In the genomic region with DNA sequence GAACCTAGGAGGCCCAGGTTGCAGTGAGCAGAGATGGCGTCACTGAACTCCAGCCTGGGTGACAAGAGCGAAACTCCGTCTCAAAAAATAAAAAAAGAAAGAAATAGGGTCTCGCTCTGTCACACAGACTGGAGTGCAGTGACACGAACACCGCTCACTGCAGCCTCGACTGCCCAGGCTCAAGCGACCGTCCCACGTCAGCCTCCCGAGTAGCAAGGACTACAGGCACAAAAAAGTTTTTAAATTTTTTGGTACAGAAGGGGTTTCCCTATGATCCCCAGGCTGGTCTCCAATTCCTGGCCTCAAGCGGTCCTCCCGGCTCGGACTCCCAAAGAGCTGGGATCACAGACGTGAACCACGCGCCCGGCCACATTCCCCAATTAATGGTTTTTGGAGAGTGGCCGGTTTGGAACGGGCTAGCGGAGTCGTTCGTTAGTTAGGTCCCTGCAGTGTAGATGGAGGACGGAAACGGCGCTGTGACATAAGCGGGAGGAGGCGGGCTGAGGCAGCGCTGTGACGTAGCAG, we compare ENCODE assay signal across 1 cellular context.
TF ChIP-seq lines count a peak whose summit lies in the region.

No MANE protein-coding gene starts in this region.

TF ChIP-seq in K562, 482 proteins besides CTCF, POLR2A, EP300 and RAD21 (continued from another document and continues in another):
- TF ChIP-seq NFRKB (IDR thresholded peaks at IDR 0.05; ENCODE audit: low read depth) (peak; percentile 80), RBBP5 (IDR thresholded peaks at IDR 0.05; ENCODE audit: borderline replicate concordance, insufficient read depth, low read length, poor library complexity, severe bottlenecking) (no peak), ESRRB (CRISPR knock-in tag; IDR thresholded peaks at IDR 0.05; ENCODE audit: borderline replicate concordance) (no peak), L3MBTL2 (IDR thresholded peaks at IDR 0.05) (no peak; the same call in 1 of the 2 replicates), FOXJ2 (tag; IDR thresholded peaks at IDR 0.05) (no peak), MAFF (IDR thresholded peaks at IDR 0.05; ENCODE audit: low read length) (no peak), MEF2A (IDR thresholded peaks at IDR 0.05; ENCODE audit: control insufficient read depth, low read depth, low read length) (no peak), TBP (optimal IDR thresholded peaks at IDR 0.05; ENCODE audit: low read depth, low read length) (peak; percentile 35), ZNF324 (CRISPR knock-in tag; IDR thresholded peaks at IDR 0.05) (0 out of 2 replicates have a peak, but pooled peaks have one; percentile 14), CSDE1 (IDR thresholded peaks at IDR 0.05) (0 out of 4 replicates have a peak, but pooled peaks of 1 of the 2 experiments have one; percentile 17), HDAC8 (tag; IDR thresholded peaks at IDR 0.05) (no peak), ATF4 (CRISPR knock-in tag; IDR thresholded peaks at IDR 0.05) (no peak), SMAD1 (IDR thresholded peaks at IDR 0.05; ENCODE audit: low read depth, low read length, partially characterized antibody) (no peak), RNF2 (IDR thresholded peaks at IDR 0.05) (0 out of 2 replicates have a peak, but pooled peaks have one; percentile 2), HMGN3 (IDR thresholded peaks at IDR 0.05; ENCODE audit: borderline replicate concordance, extremely low read depth, insufficient read length, low read depth, low read length) (no peak), ETV6 (IDR thresholded peaks at IDR 0.05; ENCODE audit: borderline replicate concordance in 1 of 2, low read depth in 2 of 2, low read length in 1 of 2) (0 out of 4 replicates have a peak, but pooled peaks of 1 of the 2 experiments have one; percentile 30), ETV6 (CRISPR knock-in tag; IDR thresholded peaks at IDR 0.05; ENCODE audit: borderline replicate concordance) (no peak), SNIP1 (IDR thresholded peaks at IDR 0.05; ENCODE audit: low read depth) (no peak), SMARCE1 (IDR thresholded peaks at IDR 0.05) (0 out of 2 replicates have a peak, but pooled peaks have one; percentile 17), DIDO1 (tag; IDR thresholded peaks at IDR 0.05; ENCODE audit: low read depth) (no peak), TAF7 (tag; IDR thresholded peaks at IDR 0.05) (peak; percentile 16; the same call in 1 of the 2 replicates), FOXM1 (IDR thresholded peaks at IDR 0.05; ENCODE audit: low read depth) (peak; percentile 27; the same call in 1 of the 2 replicates), FOXM1 (CRISPR knock-in tag; IDR thresholded peaks at IDR 0.05; ENCODE audit: low read depth) (no peak), ZZZ3 (IDR thresholded peaks at IDR 0.05) (no peak), ZNF398 (CRISPR knock-in tag; IDR thresholded peaks at IDR 0.05) (no peak), ZNF143 (CRISPR knock-in tag; IDR thresholded peaks at IDR 0.05) (no peak), MYNN (IDR thresholded peaks at IDR 0.05) (no peak), MYNN (CRISPR knock-in tag; IDR thresholded peaks at IDR 0.05) (no peak), NR4A1 (CRISPR knock-in tag; IDR thresholded peaks at IDR 0.05) (0 out of 2 replicates have a peak, but pooled peaks have one; percentile 59), NR4A1 (tag; IDR thresholded peaks at IDR 0.05) (no peak), SFPQ (IDR thresholded peaks at IDR 0.05; ENCODE audit: low read depth, low read length) (no peak), IRF9 (tag; IDR thresholded peaks at IDR 0.05) (no peak), CBX1 (IDR thresholded peaks at IDR 0.05; ENCODE audit: low read depth) (no peak; the same call in 1 of the 2 replicates)
- TF ChIP-seq, protein P1, sequence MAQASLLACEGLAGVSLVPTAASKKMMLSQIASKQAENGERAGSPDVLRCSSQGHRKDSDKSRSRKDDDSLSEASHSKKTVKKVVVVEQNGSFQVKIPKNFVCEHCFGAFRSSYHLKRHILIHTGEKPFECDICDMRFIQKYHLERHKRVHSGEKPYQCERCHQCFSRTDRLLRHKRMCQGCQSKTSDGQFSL (CRISPR knock-in tag; IDR thresholded peaks at IDR 0.05), result no peak
- TF ChIP-seq, protein P1 (tag; IDR thresholded peaks at IDR 0.05), result no peak
- TF ChIP-seq, protein P2, sequence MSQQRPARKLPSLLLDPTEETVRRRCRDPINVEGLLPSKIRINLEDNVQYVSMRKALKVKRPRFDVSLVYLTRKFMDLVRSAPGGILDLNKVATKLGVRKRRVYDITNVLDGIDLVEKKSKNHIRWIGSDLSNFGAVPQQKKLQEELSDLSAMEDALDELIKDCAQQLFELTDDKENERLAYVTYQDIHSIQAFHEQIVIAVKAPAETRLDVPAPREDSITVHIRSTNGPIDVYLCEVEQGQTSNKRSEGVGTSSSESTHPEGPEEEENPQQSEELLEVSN (IDR thresholded peaks at IDR 0.05; ENCODE audit: borderline replicate concordance in 1 of 2, extremely low read depth in 1 of 2, insufficient read depth in 1 of 2, insufficient read length in 1 of 2, low read depth in 1 of 2, low read length in 1 of 2, poor library complexity in 1 of 2, severe bottlenecking in 1 of 2), result peak in 1 of 2 experiments; percentile 5
- TF ChIP-seq, protein P3, sequence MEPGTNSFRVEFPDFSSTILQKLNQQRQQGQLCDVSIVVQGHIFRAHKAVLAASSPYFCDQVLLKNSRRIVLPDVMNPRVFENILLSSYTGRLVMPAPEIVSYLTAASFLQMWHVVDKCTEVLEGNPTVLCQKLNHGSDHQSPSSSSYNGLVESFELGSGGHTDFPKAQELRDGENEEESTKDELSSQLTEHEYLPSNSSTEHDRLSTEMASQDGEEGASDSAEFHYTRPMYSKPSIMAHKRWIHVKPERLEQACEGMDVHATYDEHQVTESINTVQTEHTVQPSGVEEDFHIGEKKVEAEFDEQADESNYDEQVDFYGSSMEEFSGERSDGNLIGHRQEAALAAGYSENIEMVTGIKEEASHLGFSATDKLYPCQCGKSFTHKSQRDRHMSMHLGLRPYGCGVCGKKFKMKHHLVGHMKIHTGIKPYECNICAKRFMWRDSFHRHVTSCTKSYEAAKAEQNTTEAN (CRISPR knock-in tag; IDR thresholded peaks at IDR 0.05), result no peak
- TF ChIP-seq, protein P4, sequence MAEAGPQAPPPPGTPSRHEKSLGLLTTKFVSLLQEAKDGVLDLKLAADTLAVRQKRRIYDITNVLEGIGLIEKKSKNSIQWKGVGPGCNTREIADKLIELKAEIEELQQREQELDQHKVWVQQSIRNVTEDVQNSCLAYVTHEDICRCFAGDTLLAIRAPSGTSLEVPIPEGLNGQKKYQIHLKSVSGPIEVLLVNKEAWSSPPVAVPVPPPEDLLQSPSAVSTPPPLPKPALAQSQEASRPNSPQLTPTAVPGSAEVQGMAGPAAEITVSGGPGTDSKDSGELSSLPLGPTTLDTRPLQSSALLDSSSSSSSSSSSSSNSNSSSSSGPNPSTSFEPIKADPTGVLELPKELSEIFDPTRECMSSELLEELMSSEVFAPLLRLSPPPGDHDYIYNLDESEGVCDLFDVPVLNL (CRISPR knock-in tag; IDR thresholded peaks at IDR 0.05; ENCODE audit: low read depth), result no peak
- TF ChIP-seq, protein P5, sequence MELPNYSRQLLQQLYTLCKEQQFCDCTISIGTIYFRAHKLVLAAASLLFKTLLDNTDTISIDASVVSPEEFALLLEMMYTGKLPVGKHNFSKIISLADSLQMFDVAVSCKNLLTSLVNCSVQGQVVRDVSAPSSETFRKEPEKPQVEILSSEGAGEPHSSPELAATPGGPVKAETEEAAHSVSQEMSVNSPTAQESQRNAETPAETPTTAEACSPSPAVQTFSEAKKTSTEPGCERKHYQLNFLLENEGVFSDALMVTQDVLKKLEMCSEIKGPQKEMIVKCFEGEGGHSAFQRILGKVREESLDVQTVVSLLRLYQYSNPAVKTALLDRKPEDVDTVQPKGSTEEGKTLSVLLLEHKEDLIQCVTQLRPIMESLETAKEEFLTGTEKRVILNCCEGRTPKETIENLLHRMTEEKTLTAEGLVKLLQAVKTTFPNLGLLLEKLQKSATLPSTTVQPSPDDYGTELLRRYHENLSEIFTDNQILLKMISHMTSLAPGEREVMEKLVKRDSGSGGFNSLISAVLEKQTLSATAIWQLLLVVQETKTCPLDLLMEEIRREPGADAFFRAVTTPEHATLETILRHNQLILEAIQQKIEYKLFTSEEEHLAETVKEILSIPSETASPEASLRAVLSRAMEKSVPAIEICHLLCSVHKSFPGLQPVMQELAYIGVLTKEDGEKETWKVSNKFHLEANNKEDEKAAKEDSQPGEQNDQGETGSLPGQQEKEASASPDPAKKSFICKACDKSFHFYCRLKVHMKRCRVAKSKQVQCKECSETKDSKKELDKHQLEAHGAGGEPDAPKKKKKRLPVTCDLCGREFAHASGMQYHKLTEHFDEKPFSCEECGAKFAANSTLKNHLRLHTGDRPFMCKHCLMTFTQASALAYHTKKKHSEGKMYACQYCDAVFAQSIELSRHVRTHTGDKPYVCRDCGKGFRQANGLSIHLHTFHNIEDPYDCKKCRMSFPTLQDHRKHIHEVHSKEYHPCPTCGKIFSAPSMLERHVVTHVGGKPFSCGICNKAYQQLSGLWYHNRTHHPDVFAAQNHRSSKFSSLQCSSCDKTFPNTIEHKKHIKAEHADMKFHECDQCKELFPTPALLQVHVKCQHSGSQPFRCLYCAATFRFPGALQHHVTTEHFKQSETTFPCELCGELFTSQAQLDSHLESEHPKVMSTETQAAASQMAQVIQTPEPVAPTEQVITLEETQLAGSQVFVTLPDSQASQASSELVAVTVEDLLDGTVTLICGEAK (IDR thresholded peaks at IDR 0.05), result no peak
- TF ChIP-seq, protein P5 (CRISPR knock-in tag; IDR thresholded peaks at IDR 0.05), result no peak
- TF ChIP-seq, protein P6, sequence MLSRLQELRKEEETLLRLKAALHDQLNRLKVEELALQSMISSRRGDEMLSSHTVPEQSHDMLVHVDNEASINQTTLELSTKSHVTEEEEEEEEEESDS (CRISPR knock-in tag; IDR thresholded peaks at IDR 0.05), result no peak
